ENCODE assay signal across 15 cellular contexts in the genomic region with DNA sequence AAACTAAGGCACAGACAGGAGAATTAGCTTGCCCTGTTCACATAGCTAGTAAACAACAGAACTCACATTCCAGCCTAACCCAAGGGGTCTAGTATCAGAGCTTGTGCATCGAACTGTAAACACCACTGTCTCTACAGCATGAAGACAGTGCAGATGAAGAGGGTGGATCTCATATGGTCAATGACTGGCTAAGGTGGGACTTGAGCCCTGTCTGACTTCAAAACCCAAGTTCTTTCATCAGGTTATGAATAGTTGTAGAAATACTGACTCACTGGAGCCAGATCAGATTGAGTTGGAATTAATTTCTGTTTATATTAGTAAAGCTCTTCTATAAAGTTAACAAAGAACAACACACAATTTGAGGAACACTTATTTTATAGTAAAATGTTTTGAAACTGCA.
DNase-seq lines count a peak whose midpoint lies in the region; ATAC-seq and TF ChIP-seq lines count a peak whose summit lies in the region.
"Had no signal": no experiment of that assay in that cellular context is flagged by ENCODE, and none has a peak within 500 bp of the region (broad histone marks: within the 10 kb centered on the region; RNA-seq: fewer than 3 reads in every experiment).

No MANE protein-coding gene starts in this region.

- H3F3A ChIP-seq in GM23248 (ENCODE audit: insufficient read depth), result peaks cover 3% of the 10 kb centered on the region

- H3K36me3 ChIP-seq in GM23248 (ENCODE audit: low read depth) (no peaks in the 10 kb centered on the region), IMR-90 (ENCODE audit: control insufficient read depth, insufficient read depth, low read length) (no peaks in the 10 kb centered on the region)
- H3K36me3 ChIP-seq: HAP-1 had no signal

- no peaks in the 10 kb centered on the region for H3K9me2 ChIP-seq in GM23248 (ENCODE audit: insufficient read depth)

- POLR2A ChIA-PET in IMR-90 (lab: Charles Lee; ENCODE audit: unreplicated experiment), result no interaction called here

- 0 out of 2 replicates have a peak overlapping the region, but pooled peaks have one; percentile 49 for H3K14ac ChIP-seq in IMR-90 (replicated peaks; ENCODE audit: low read depth, low read length)

- H3K4me3 ChIP-seq in GM23248, result no peak overlapping the region
- no peak overlapping the region for H3K4me3 ChIP-seq in IMR-90 (ENCODE audit: insufficient read depth, low read depth, low read length)
- no peak overlapping the region for H3K4me3 ChIP-seq in fibroblast of the aortic adventitia (ENCODE audit: low read depth, low read length)
- H3K4me3 ChIP-seq: GM23338, HAP-1 had no signal

- H4K20me1 ChIP-seq in GM23248 (ENCODE audit: insufficient read depth), result no peaks in the 10 kb centered on the region
- no peaks in the 10 kb centered on the region for H4K20me1 ChIP-seq in IMR-90 (ENCODE audit: insufficient read depth, low read length)

- H3K4me1 ChIP-seq in GM23248 (ENCODE audit: insufficient read depth), result peaks cover 3% of the 10 kb centered on the region; the same call in 1 of the 2 replicates
- no peaks in the 10 kb centered on the region for H3K4me1 ChIP-seq in IMR-90 (ENCODE audit: control insufficient read depth, insufficient read depth, low read length)
- H3K4me1 ChIP-seq: HAP-1 had no signal

- in situ Hi-C loops in GM23248 (cut with MboI), result no loop called here
- in situ Hi-C loops in IMR-90 (cut with MboI; ENCODE audit: low sequenced_read_pairs), result no loop called here

- no peak overlapping the region for H3K18ac ChIP-seq in IMR-90 (ENCODE audit: low read depth, low read length)

- 0 out of 2 replicates have a peak overlapping the region, but pooled peaks have one; percentile 48 for H3K23ac ChIP-seq in IMR-90 (ENCODE audit: low read depth, low read length)

- H2AK5ac ChIP-seq in IMR-90 (ENCODE audit: low read depth, low read length), result no peak overlapping the region

- no peak overlapping the region for H2BK120ac ChIP-seq in IMR-90 (ENCODE audit: low read depth, low read length)

- H2AFZ ChIP-seq in GM23248, result no peak overlapping the region; the same call in 1 of the 2 replicates
- no peak overlapping the region for H2AFZ ChIP-seq in IMR-90 (replicated peaks; ENCODE audit: low read length, poor library complexity)
- H2AFZ ChIP-seq: GM23338 had no signal

- TF ChIP-seq CTCF in IMR-90 (conservative IDR thresholded peaks at IDR 0.05; ENCODE audit: low read depth, low read length) (no peak), fibroblast of the aortic adventitia (IDR thresholded peaks at IDR 0.05; ENCODE audit: insufficient read depth, low read length) (no peak)

- no peak for TF ChIP-seq RAD21 in IMR-90 (IDR thresholded peaks at IDR 0.05; ENCODE audit: low read length)

- H3K4ac ChIP-seq in IMR-90 (ENCODE audit: low read depth, low read length), result no peak overlapping the region

- no peak overlapping the region for H4K91ac ChIP-seq in IMR-90 (ENCODE audit: insufficient read depth, low read depth, low read length)

- H3K27ac ChIP-seq in GM23248, result no peak overlapping the region
- H3K27ac ChIP-seq in IMR-90 (ENCODE audit: insufficient read depth, low read length), result no peak overlapping the region

- H4K8ac ChIP-seq in IMR-90 (ENCODE audit: low read depth in 2 of 2, low read length in 2 of 2), result no peak overlapping the region

- H4K5ac ChIP-seq in IMR-90 (ENCODE audit: low read depth, low read length), result no peak overlapping the region

- no peak overlapping the region for H3K4me2 ChIP-seq in GM23248 (ENCODE audit: unreplicated experiment)
- no peak overlapping the region for H3K4me2 ChIP-seq in IMR-90 (ENCODE audit: low read depth, low read length)
- H3K4me2 ChIP-seq: GM23338 had no signal

- H3K79me1 ChIP-seq in IMR-90 (ENCODE audit: low read depth in 1 of 2, low read length in 2 of 2), result no peaks in the 10 kb centered on the region

- H3K9me3 ChIP-seq in GM23248 (ENCODE audit: low read depth) (no peaks in the 10 kb centered on the region), IMR-90 (ENCODE audit: control insufficient read depth, insufficient read depth, low read length) (no peaks in the 10 kb centered on the region)
- H3K9me3 ChIP-seq: HAP-1 had no signal

- no TSS peak for BruUV-seq in IMR-90 (replicated peaks; lab: Mats Ljungman, UMichigan)

- H2BK5ac ChIP-seq in IMR-90 (ENCODE audit: low read depth, low read length, poor library complexity, severe bottlenecking), result no peak overlapping the region

- DNase-seq in GM23248 (peak; percentile 26), IMR-90 (no peak), fibroblast of the aortic adventitia (ENCODE audit: low read depth) (peak; percentile 30), DMS114 treated with DMSO at 0.1 percent for 48 hours (lab: John Stamatoyannopoulos, UW; ENCODE audit: unreplicated experiment) (no peak)
- no peak for DNase-seq in stimulated activated naive CD8-positive, alpha-beta T cell treated with anti-CD3 and anti-CD28 coated beads, Interleukin-15, Interleukin-2, amounts not matched to agents 100 U/mL and 50 U/mL, for 24 hours
- DNase-seq: C1 segment of cervical spinal cord; Calu3; CD4-positive, alpha-beta memory T cell; COR-L47; DMS153; DND-41; HFFc6 had no signal

- intact Hi-C loops in IMR-90 (cut with micrococcal nuclease), result no loop called here

- H3K27me3 ChIP-seq in GM23248 (replicated peaks; ENCODE audit: insufficient read depth) (no peaks in the 10 kb centered on the region), IMR-90 (ENCODE audit: control insufficient read depth, insufficient read depth, low read length) (no peaks in the 10 kb centered on the region; the same call in 1 of the 2 replicates)

- H3K9me1 ChIP-seq in IMR-90 (ENCODE audit: insufficient read depth, low read length), result no peaks in the 10 kb centered on the region

- ATAC-seq in IMR-90 (ENCODE audit: low read depth), result no peak
- ATAC-seq in stimulated activated naive CD8-positive, alpha-beta T cell treated with anti-CD3 and anti-CD28 coated beads, Interleukin-15, Interleukin-2, amounts not matched to agents 100 U/mL and 50 U/mL, for 24 hours, result no peak
- no peak for ATAC-seq in HG03039 (IDR thresholded peaks at IDR 0.05; ENCODE audit: unreplicated experiment)
- ATAC-seq: GM23338 had no signal

- H2BK20ac ChIP-seq in IMR-90 (ENCODE audit: low read depth, low read length), result no peak overlapping the region

- dilution Hi-C loops in IMR-90 (cut with HindIII; ENCODE audit: low sequenced_read_pairs, unreplicated experiment), result no loop called here

- H3K56ac ChIP-seq in IMR-90 (ENCODE audit: extremely low read depth, insufficient read depth, low read length), result no peak overlapping the region

- H2BK15ac ChIP-seq in IMR-90 (ENCODE audit: low read depth, low read length), result no peak overlapping the region; the same call in 2 of the 3 replicates

- WGBS in GM23248 (ENCODE audit: low coverage in 1 of 2, low lambda C conversion rate in 2 of 2, missing lambda C conversion rate in 2 of 2), 2 experiments, result 62 to 68% methylated on average over 1 of the region's 1 CpG
- WGBS in IMR-90 (ENCODE audit: extremely low coverage in 2 of 2, insufficient read length in 1 of 2), 2 experiments, result no CpG with 5 or more reads among the region's 1 CpG

- no peak overlapping the region for H2AK9ac ChIP-seq in IMR-90 (replicated peaks; ENCODE audit: low read depth, low read length, poor library complexity)

- CTCF ChIA-PET in IMR-90 (lab: Yijun Ruan, JAX), result interaction anchor here (2.1 kb wide), 1 partner anchor 9 kb away, joined by 8 read pairs; no protein-coding TSS in a partner anchor

- no peaks in the 10 kb centered on the region for H3K79me2 ChIP-seq in GM23248 (ENCODE audit: insufficient read depth)

- no peak for TF ChIP-seq POLR2A in IMR-90 (IDR thresholded peaks at IDR 0.05; ENCODE audit: low read depth, low read length)

- H3K9ac ChIP-seq in GM23248, result no peak overlapping the region
- no peak overlapping the region for H3K9ac ChIP-seq in IMR-90 (ENCODE audit: low read depth, low read length)

TF ChIP-seq in IMR-90, 13 proteins besides CTCF, POLR2A, EP300 and RAD21:
- no peak for TF ChIP-seq RFX5 (IDR thresholded peaks at IDR 0.05; ENCODE audit: low read depth, low read length)
- no peak for TF ChIP-seq CEBPB (IDR thresholded peaks at IDR 0.05; ENCODE audit: low read depth, low read length)
- no peak for TF ChIP-seq MAZ (IDR thresholded peaks at IDR 0.05; ENCODE audit: borderline replicate concordance, low read depth, low read length)
- no peak for TF ChIP-seq RCOR1 (IDR thresholded peaks at IDR 0.05; ENCODE audit: insufficient replicate concordance, low read length)
- no peak for TF ChIP-seq BHLHE40 (IDR thresholded peaks at IDR 0.05; ENCODE audit: low read depth, low read length)
- no peak for TF ChIP-seq NFE2L2 (IDR thresholded peaks at IDR 0.05; ENCODE audit: low read depth, low read length)
- TF ChIP-seq SMC3 (IDR thresholded peaks at IDR 0.05; ENCODE audit: low read depth, low read length), result no peak
- TF ChIP-seq MAFK (IDR thresholded peaks at IDR 0.05; ENCODE audit: low read depth, low read length), result no peak
- TF ChIP-seq, protein P1, sequence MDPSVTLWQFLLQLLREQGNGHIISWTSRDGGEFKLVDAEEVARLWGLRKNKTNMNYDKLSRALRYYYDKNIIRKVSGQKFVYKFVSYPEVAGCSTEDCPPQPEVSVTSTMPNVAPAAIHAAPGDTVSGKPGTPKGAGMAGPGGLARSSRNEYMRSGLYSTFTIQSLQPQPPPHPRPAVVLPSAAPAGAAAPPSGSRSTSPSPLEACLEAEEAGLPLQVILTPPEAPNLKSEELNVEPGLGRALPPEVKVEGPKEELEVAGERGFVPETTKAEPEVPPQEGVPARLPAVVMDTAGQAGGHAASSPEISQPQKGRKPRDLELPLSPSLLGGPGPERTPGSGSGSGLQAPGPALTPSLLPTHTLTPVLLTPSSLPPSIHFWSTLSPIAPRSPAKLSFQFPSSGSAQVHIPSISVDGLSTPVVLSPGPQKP (IDR thresholded peaks at IDR 0.05; ENCODE audit: borderline replicate concordance, low read depth, low read length), result no peak
- TF ChIP-seq, protein P2, sequence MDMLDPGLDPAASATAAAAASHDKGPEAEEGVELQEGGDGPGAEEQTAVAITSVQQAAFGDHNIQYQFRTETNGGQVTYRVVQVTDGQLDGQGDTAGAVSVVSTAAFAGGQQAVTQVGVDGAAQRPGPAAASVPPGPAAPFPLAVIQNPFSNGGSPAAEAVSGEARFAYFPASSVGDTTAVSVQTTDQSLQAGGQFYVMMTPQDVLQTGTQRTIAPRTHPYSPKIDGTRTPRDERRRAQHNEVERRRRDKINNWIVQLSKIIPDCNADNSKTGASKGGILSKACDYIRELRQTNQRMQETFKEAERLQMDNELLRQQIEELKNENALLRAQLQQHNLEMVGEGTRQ (IDR thresholded peaks at IDR 0.05; ENCODE audit: low read depth, low read length), result no peak
- TF ChIP-seq FOS (IDR thresholded peaks at IDR 0.05; ENCODE audit: low read depth, low read length), result no peak
- TF ChIP-seq MXI1 (IDR thresholded peaks at IDR 0.05; ENCODE audit: borderline replicate concordance, low read depth, low read length), result no peak
- no peak for TF ChIP-seq CHD1 (IDR thresholded peaks at IDR 0.05; ENCODE audit: low read depth, low read length)
TF ChIP-seq in IMR-90: peak in this region for 0.

Comparison
In these comparisons a context has a peak if more than half of its experiments do, and no peak if none do; other contexts are left out.
1. DNase-seq: peak in GM23248 (single experiment) and fibroblast of the aortic adventitia (single experiment); none in IMR-90 (single experiment), stimulated activated naive CD8-positive, alpha-beta T cell treated with anti-CD3 and anti-CD28 coated beads, Interleukin-15, Interleukin-2, amounts not matched to agents 100 U/mL and 50 U/mL, for 24 hours (single experiment) and DMS114 treated with DMSO at 0.1 percent for 48 hours (single experiment).